2 cellular contexts compared by ENCODE assay signal in genomic region chr7:77580762-77581350, GRCh38.
A peak's percentile ranks its signal among the peaks of the same experiment; 100 is the strongest.
TF ChIP-seq lines count a peak whose summit lies in the region.

No MANE protein-coding gene starts in this region.

TF ChIP-seq in K562, 482 proteins besides CTCF, POLR2A, EP300 and RAD21:
- TF ChIP-seq CEBPB (tag; IDR thresholded peaks at IDR 0.05) (peak; percentile 43), HDAC1 (IDR thresholded peaks at IDR 0.05) (0 out of 4 replicates have a peak, but pooled peaks of 1 of the 2 experiments have one; percentile 32), DIDO1 (tag; IDR thresholded peaks at IDR 0.05; ENCODE audit: low read depth) (no peak)

TF ChIP-seq in HepG2, 621 proteins besides CTCF, POLR2A, EP300 and RAD21:
- TF ChIP-seq ZNF224 (CRISPR knock-in tag; IDR thresholded peaks at IDR 0.05): no peak
- TF ChIP-seq ZSCAN29 (CRISPR knock-in tag; conservative IDR thresholded peaks at IDR 0.05): no peak
- no peak for TF ChIP-seq ZNF841 (CRISPR knock-in tag; IDR thresholded peaks at IDR 0.05; ENCODE audit: borderline replicate concordance)
- TF ChIP-seq ZNF546 (CRISPR knock-in tag; conservative IDR thresholded peaks at IDR 0.05): no peak
- no peak for TF ChIP-seq CBFB (CRISPR knock-in tag; IDR thresholded peaks at IDR 0.05)
- no peak for TF ChIP-seq IRF2 (CRISPR knock-in tag; IDR thresholded peaks at IDR 0.05)
- TF ChIP-seq SSRP1 (CRISPR knock-in tag; IDR thresholded peaks at IDR 0.05): no peak
- TF ChIP-seq NCOA1 (CRISPR knock-in tag; IDR thresholded peaks at IDR 0.05): no peak
- TF ChIP-seq HNF4A (CRISPR knock-in tag; IDR thresholded peaks at IDR 0.05): no peak
- no peak for TF ChIP-seq NFRKB (IDR thresholded peaks at IDR 0.05)
- no peak for TF ChIP-seq HNRNPUL1 (IDR thresholded peaks at IDR 0.05; ENCODE audit: low read depth, low read length)
